In the genomic region with DNA sequence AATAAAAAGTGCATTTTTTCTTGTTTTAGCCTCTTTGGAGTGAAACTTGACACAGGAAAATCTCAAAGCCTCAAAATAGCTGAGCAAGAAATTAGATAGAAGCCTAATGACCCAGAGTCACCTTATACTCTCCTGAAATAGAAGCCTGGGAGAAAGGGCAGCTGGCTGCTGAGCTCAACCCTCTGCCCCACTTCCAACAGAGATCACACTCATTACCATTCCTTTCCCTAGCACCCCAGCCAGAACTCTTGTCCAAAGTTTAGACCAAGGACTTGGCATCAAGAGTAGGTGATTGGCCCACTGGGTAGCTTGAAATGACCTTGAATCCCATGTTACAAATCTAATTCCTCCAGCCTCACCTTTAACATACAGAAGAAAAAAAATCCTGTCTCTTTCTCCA, we compare ENCODE assay signal across 22 cellular contexts.
DNase-seq lines count a peak whose midpoint lies in the region; ATAC-seq and TF ChIP-seq lines count a peak whose summit lies in the region.
"Had no signal": no experiment of that assay in that cellular context is flagged by ENCODE, and none has a peak within 500 bp of the region (broad histone marks: within the 10 kb centered on the region; RNA-seq: fewer than 3 reads in every experiment).

No MANE protein-coding gene starts in this region.

- H3K9me3 ChIP-seq in left ventricle myocardium inferior (replicated peaks) (peaks cover 7% of the 10 kb centered on the region), osteoblast (ENCODE audit: low read depth, low read length) (no peaks in the 10 kb centered on the region), MM.1S (replicated peaks; ENCODE audit: insufficient read depth, low read length) (no peaks in the 10 kb centered on the region)
- H3K9me3 ChIP-seq: BLaER1, colonic mucosa, mucosa of descending colon, tibial artery had no signal

- no peak for DNase-seq in Right ventricle myocardium inferior (ENCODE audit: missing footprints)
- DNase-seq in cardiac septum (ENCODE audit: low spot score) = no peak
- DNase-seq in left ventricle myocardium inferior = no peak
- no peak for DNase-seq in osteoblast (ENCODE audit: insufficient read length, low spot score, missing footprints)
- no peak for DNase-seq in MM.1S
- DNase-seq in DMS114 treated with DMSO at 0.1 percent for 48 hours (lab: John Stamatoyannopoulos, UW; ENCODE audit: unreplicated experiment) = no peak
- no peak for DNase-seq in stimulated activated CD4-positive, alpha-beta T cell treated with anti-CD3 and anti-CD28 coated beads, Interleukin-4, amount 100 ng/mL, for 4 hours
- DNase-seq in glomerular visceral epithelial cell (ENCODE audit: extremely low spot score) = no peak
- DNase-seq: activated CD8-positive, alpha-beta T cell treated with anti-CD3 and anti-CD28 coated beads for 36 hours; activated gamma-delta T cell treated with Interleukin-2 at 50 U/mL for 16 hours; colonic mucosa; COR-L47; glutamatergic neuron; left colon; mucosa of descending colon; NCI-H1417 treated with DMSO at 0.1 percent for 48 hours; NCI-H748 treated with DMSO at 0.1 percent for 48 hours; stimulated activated CD4-positive, alpha-beta T cell treated with anti-CD3 and anti-CD28 coated beads, Interleukin-4, amount 100 ng/mL, for 1 hour; stimulated activated naive CD8-positive, alpha-beta T cell treated with anti-CD3 and anti-CD28 coated beads, Interleukin-15, Interleukin-2, amounts not matched to agents 100 U/mL and 50 U/mL, for 24 hours; SW 1271; tibial artery had no signal

- H3K79me2 ChIP-seq in osteoblast (ENCODE audit: insufficient read depth, low read length) = no peaks in the 10 kb centered on the region
- H3K79me2 ChIP-seq in MM.1S (ENCODE audit: low read length) = no peaks in the 10 kb centered on the region

- H2AFZ ChIP-seq in osteoblast (ENCODE audit: low read length) (no peak overlapping the region), MM.1S (ENCODE audit: low read length) (no peak overlapping the region)

- H4K20me1 ChIP-seq in osteoblast (ENCODE audit: insufficient read depth, low read length) (no peaks in the 10 kb centered on the region), MM.1S (ENCODE audit: insufficient read depth, low read length) (no peaks in the 10 kb centered on the region)
- H4K20me1 ChIP-seq: BLaER1 had no signal

- no peaks in the 10 kb centered on the region for H3K27me3 ChIP-seq in left ventricle myocardium inferior (ENCODE audit: low read depth)
- peaks cover 10% of the 10 kb centered on the region for H3K27me3 ChIP-seq in osteoblast (ENCODE audit: insufficient read depth, low read length)
- no peaks in the 10 kb centered on the region for H3K27me3 ChIP-seq in MM.1S (replicated peaks; ENCODE audit: insufficient read depth, low read length)
- H3K27me3 ChIP-seq: BLaER1, tibial artery had no signal

- H3K4me2 ChIP-seq in osteoblast (ENCODE audit: insufficient read depth, low read length) (peak overlapping the region; percentile 22), MM.1S (ENCODE audit: low read depth, low read length) (no peak overlapping the region)
- H3K4me2 ChIP-seq: BLaER1 had no signal

- H3K4me3 ChIP-seq in left ventricle myocardium inferior (peak overlapping the region; percentile 63), osteoblast (ENCODE audit: insufficient read depth, low read length) (no peak overlapping the region), MM.1S (ENCODE audit: low read length) (no peak overlapping the region)
- H3K4me3 ChIP-seq: BLaER1, colonic mucosa, mucosa of descending colon, tibial artery had no signal

- no peaks in the 10 kb centered on the region for H3K4me1 ChIP-seq in left ventricle myocardium inferior
- H3K4me1 ChIP-seq in osteoblast (ENCODE audit: insufficient read depth, low read length) = no peaks in the 10 kb centered on the region
- no peaks in the 10 kb centered on the region for H3K4me1 ChIP-seq in MM.1S (ENCODE audit: low read length)
- H3K4me1 ChIP-seq: BLaER1 had no signal

- H3K9ac ChIP-seq in MM.1S (ENCODE audit: low read length) = no peak overlapping the region
- H3K9ac ChIP-seq: BLaER1 had no signal

- H3F3A ChIP-seq in MM.1S (ENCODE audit: insufficient read depth, low read length) = no peaks in the 10 kb centered on the region

- TF ChIP-seq CTCF in left ventricle myocardium inferior (IDR thresholded peaks at IDR 0.05; ENCODE audit: borderline replicate concordance) (no peak), osteoblast (IDR thresholded peaks at IDR 0.05; ENCODE audit: extremely low read depth, low read depth, low read length) (no peak), MM.1S (IDR thresholded peaks at IDR 0.05; ENCODE audit: low read length) (no peak)

- H3K36me3 ChIP-seq in left ventricle myocardium inferior = no peaks in the 10 kb centered on the region
- H3K36me3 ChIP-seq in osteoblast (ENCODE audit: insufficient read depth, low read length) = no peaks in the 10 kb centered on the region
- no peaks in the 10 kb centered on the region for H3K36me3 ChIP-seq in MM.1S (replicated peaks; ENCODE audit: insufficient read depth, low read length)
- H3K36me3 ChIP-seq: BLaER1, colonic mucosa, tibial artery had no signal

- H3K27ac ChIP-seq in left ventricle myocardium inferior (replicated peaks) (peak overlapping the region; percentile 80), osteoblast (ENCODE audit: low read depth, low read length) (no peak overlapping the region), MM.1S (ENCODE audit: low read length) (no peak overlapping the region)
- H3K27ac ChIP-seq: BLaER1, colonic mucosa, tibial artery had no signal

- no peaks in the 10 kb centered on the region for H3K9me2 ChIP-seq in MM.1S (replicated peaks; ENCODE audit: insufficient read depth, low read length)

- ATAC-seq in Right ventricle myocardium inferior = peak; percentile 95
- ATAC-seq: activated CD8-positive, alpha-beta T cell treated with anti-CD3 and anti-CD28 coated beads for 36 hours; left colon; mucosa of descending colon; stimulated activated naive CD8-positive, alpha-beta T cell treated with anti-CD3 and anti-CD28 coated beads, Interleukin-15, Interleukin-2, amounts not matched to agents 100 U/mL and 50 U/mL, for 24 hours had no signal

- intact Hi-C loops in Right ventricle myocardium inferior (cut with DNase I) (no loop called here), cardiac septum (cut with DNase I) (no loop called here), left ventricle myocardium inferior (cut with micrococcal nuclease) (no loop called here)
